ENCODE assay signal across 10 cellular contexts in genomic region chr9:93681316-93682154, GRCh38.
DNase-seq lines count a peak whose midpoint lies in the region; FAIRE-seq and TF ChIP-seq lines count a peak whose summit lies in the region.
"Had no signal": no experiment of that assay in that cellular context is flagged by ENCODE, and none has a peak within 500 bp of the region (broad histone marks: within the 10 kb centered on the region; RNA-seq: fewer than 3 reads in every experiment).

No MANE protein-coding gene starts in this region.

- H3K9me3 Mint-ChIP-seq in activated CD4-positive, alpha-beta T cell treated with anti-CD3 and anti-CD28 coated beads, Interleukin-2, amount 10 ng/mL, durations not matched to agents 7 days and 5 days = no peaks in the 10 kb centered on the region
- H3K9me3 Mint-ChIP-seq in activated CD4-positive, alpha-beta T cell treated with anti-CD3 and anti-CD28 coated beads, Interleukin-2, amount 10 ng/mL, durations not matched to agents 24 days and 14 days = no peaks in the 10 kb centered on the region
- peaks cover 2% of the 10 kb centered on the region for H3K9me3 Mint-ChIP-seq in activated CD4-positive, alpha-beta memory T cell treated with anti-CD3 and anti-CD28 coated beads, Interleukin-2, amount 10 ng/mL, durations not matched to agents 7 days and 5 days

- peaks cover 2% of the 10 kb centered on the region for H3K27me3 Mint-ChIP-seq in activated CD4-positive, alpha-beta T cell treated with anti-CD3 and anti-CD28 coated beads, Interleukin-2, amount 10 ng/mL, durations not matched to agents 7 days and 5 days
- no peaks in the 10 kb centered on the region for H3K27me3 Mint-ChIP-seq in activated CD4-positive, alpha-beta T cell treated with anti-CD3 and anti-CD28 coated beads, Interleukin-2, amount 10 ng/mL, durations not matched to agents 24 days and 14 days
- no peaks in the 10 kb centered on the region for H3K27me3 Mint-ChIP-seq in activated CD4-positive, alpha-beta memory T cell treated with anti-CD3 and anti-CD28 coated beads, Interleukin-2, amount 10 ng/mL, durations not matched to agents 7 days and 5 days

- POLR2A ChIA-PET in activated CD4-positive, alpha-beta T cell treated with anti-CD3 and anti-CD28 coated beads, Interleukin-2, amount 10 ng/mL, durations not matched to agents 7 days and 5 days (lab: Charles Lee) = no interaction called here
- POLR2A ChIA-PET in activated CD4-positive, alpha-beta memory T cell treated with anti-CD3 and anti-CD28 coated beads, Interleukin-2, amount 10 ng/mL, durations not matched to agents 7 days and 5 days (lab: Charles Lee) = interaction anchor here (0.8 kb wide), 1 partner anchor 282 kb away, joined by 3 read pairs; no protein-coding TSS in a partner anchor

- intact Hi-C loops in activated CD4-positive, alpha-beta T cell treated with anti-CD3 and anti-CD28 coated beads, Interleukin-2, amount 10 ng/mL, durations not matched to agents 24 days and 14 days (cut with micrococcal nuclease) = loop anchor here (1.0 kb wide), 1 partner anchor 282 kb away; no protein-coding TSS in a partner anchor
- intact Hi-C loops in kidney (cut with DNase I) = loop anchor here (10.0 kb wide), 1 partner anchor 283 kb away; no protein-coding TSS in a partner anchor
- intact Hi-C loops in stomach (cut with DNase I; ENCODE audit: low total_unique reads) = loop anchor here (5.0 kb wide), 1 partner anchor 271 kb away; no protein-coding TSS in a partner anchor

- H3K36me3 Mint-ChIP-seq in activated CD4-positive, alpha-beta T cell treated with anti-CD3 and anti-CD28 coated beads, Interleukin-2, amount 10 ng/mL, durations not matched to agents 7 days and 5 days (ENCODE audit: low read depth) = no peaks in the 10 kb centered on the region
- peaks cover 5% of the 10 kb centered on the region for H3K36me3 Mint-ChIP-seq in activated CD4-positive, alpha-beta T cell treated with anti-CD3 and anti-CD28 coated beads, Interleukin-2, amount 10 ng/mL, durations not matched to agents 24 days and 14 days (ENCODE audit: low read depth)
- no peaks in the 10 kb centered on the region for H3K36me3 Mint-ChIP-seq in activated CD4-positive, alpha-beta memory T cell treated with anti-CD3 and anti-CD28 coated beads, Interleukin-2, amount 10 ng/mL, durations not matched to agents 7 days and 5 days (ENCODE audit: low read depth)

- TF ChIP-seq CTCF in kidney (IDR thresholded peaks at IDR 0.05; ENCODE audit: borderline replicate concordance, extremely low read depth, insufficient read depth) (no peak), stomach (IDR thresholded peaks at IDR 0.05) (no peak)

- FAIRE-seq in kidney (lab: Jason Lieb, UNC) = no peak

- WGBS in stomach, 5 donors = 40 to 52% (median 45%) methylated on average over 10 to 23 of the region's 23 CpGs

- H3K9me3 ChIP-seq in kidney (ENCODE audit: control insufficient read depth in 1 of 2, low read length in 2 of 2) (no peaks in the 10 kb centered on the region), stomach (no peaks in the 10 kb centered on the region)

- peak; percentile 5 for DNase-seq in activated CD4-positive, alpha-beta T cell treated with anti-CD3 and anti-CD28 coated beads, Interleukin-2, amount 10 ng/mL, durations not matched to agents 7 days and 5 days
- DNase-seq in activated CD4-positive, alpha-beta T cell treated with anti-CD3 and anti-CD28 coated beads, Interleukin-2, amount 10 ng/mL, durations not matched to agents 24 days and 14 days = no peak
- DNase-seq in activated CD4-positive, alpha-beta memory T cell treated with anti-CD3 and anti-CD28 coated beads, Interleukin-2, amount 10 ng/mL, durations not matched to agents 7 days and 5 days = peak; percentile 5
- DNase-seq in kidney (peak; percentile 65), stomach (peak; percentile 26), substantia nigra (lab: John Stamatoyannopoulos, UW) (no peak), COLO829 (ENCODE audit: low spot score) (no peak), OCI-M2 (lab: John Stamatoyannopoulos, UW; ENCODE audit: unreplicated experiment) (no peak)
- DNase-seq: NCI-H1694 had no signal

- no peaks in the 10 kb centered on the region for H3K4me1 Mint-ChIP-seq in activated CD4-positive, alpha-beta T cell treated with anti-CD3 and anti-CD28 coated beads, Interleukin-2, amount 10 ng/mL, durations not matched to agents 7 days and 5 days
- peaks cover 3% of the 10 kb centered on the region for H3K4me1 Mint-ChIP-seq in activated CD4-positive, alpha-beta T cell treated with anti-CD3 and anti-CD28 coated beads, Interleukin-2, amount 10 ng/mL, durations not matched to agents 24 days and 14 days
- H3K4me1 Mint-ChIP-seq in activated CD4-positive, alpha-beta memory T cell treated with anti-CD3 and anti-CD28 coated beads, Interleukin-2, amount 10 ng/mL, durations not matched to agents 7 days and 5 days = no peaks in the 10 kb centered on the region
- H3K4me1 Mint-ChIP-seq: nephron had no signal

- H3K36me3 ChIP-seq in kidney (ENCODE audit: control insufficient read depth in 1 of 2, insufficient read depth in 2 of 2, low read length in 2 of 2) (peaks cover 3 to 6% of the 10 kb centered on the region in 2 donors), stomach (peaks cover 14 to 32% (median 29%) of the 10 kb centered on the region in 4 donors)

- no peak for TF ChIP-seq EP300 in stomach (IDR thresholded peaks at IDR 0.05)

- no peak overlapping the region for H3K27ac Mint-ChIP-seq in activated CD4-positive, alpha-beta T cell treated with anti-CD3 and anti-CD28 coated beads, Interleukin-2, amount 10 ng/mL, durations not matched to agents 7 days and 5 days
- no peak overlapping the region for H3K27ac Mint-ChIP-seq in activated CD4-positive, alpha-beta T cell treated with anti-CD3 and anti-CD28 coated beads, Interleukin-2, amount 10 ng/mL, durations not matched to agents 24 days and 14 days
- no peak overlapping the region for H3K27ac Mint-ChIP-seq in activated CD4-positive, alpha-beta memory T cell treated with anti-CD3 and anti-CD28 coated beads, Interleukin-2, amount 10 ng/mL, durations not matched to agents 7 days and 5 days
- H3K27ac Mint-ChIP-seq: nephron had no signal

- H3K27ac ChIP-seq in kidney (ENCODE audit: low read depth in 2 of 2, low read length in 2 of 2) (no peak overlapping the region), stomach (no peak overlapping the region), substantia nigra (ENCODE audit: low read depth, low read length, poor library complexity, severe bottlenecking) (no peak overlapping the region)

- H3K4me3 Mint-ChIP-seq in activated CD4-positive, alpha-beta T cell treated with anti-CD3 and anti-CD28 coated beads, Interleukin-2, amount 10 ng/mL, durations not matched to agents 7 days and 5 days = no peak overlapping the region
- no peak overlapping the region for H3K4me3 Mint-ChIP-seq in activated CD4-positive, alpha-beta T cell treated with anti-CD3 and anti-CD28 coated beads, Interleukin-2, amount 10 ng/mL, durations not matched to agents 24 days and 14 days
- H3K4me3 Mint-ChIP-seq in activated CD4-positive, alpha-beta memory T cell treated with anti-CD3 and anti-CD28 coated beads, Interleukin-2, amount 10 ng/mL, durations not matched to agents 7 days and 5 days = no peak overlapping the region
- H3K4me3 Mint-ChIP-seq: nephron had no signal

- no peaks in the 10 kb centered on the region for H3K27me3 ChIP-seq in stomach

- CTCF ChIA-PET in activated CD4-positive, alpha-beta T cell treated with anti-CD3 and anti-CD28 coated beads, Interleukin-2, amount 10 ng/mL, durations not matched to agents 7 days and 5 days (lab: Charles Lee) = interaction anchor here (0.9 to 1.5 kb wide), 5 partner anchors 8 to 321 kb away, joined by 3 to 6 read pairs (median 4); no protein-coding TSS in a partner anchor
- CTCF ChIA-PET in activated CD4-positive, alpha-beta memory T cell treated with anti-CD3 and anti-CD28 coated beads, Interleukin-2, amount 10 ng/mL, durations not matched to agents 7 days and 5 days (lab: Charles Lee) = interaction anchor here (1.4 to 4.5 kb wide), 3 partner anchors 132 to 282 kb away, joined by 3 to 26 read pairs (median 7); no protein-coding TSS in a partner anchor

- H3K9ac ChIP-seq in kidney (ENCODE audit: low read length in 2 of 2) = no peak overlapping the region

- H3K4me3 ChIP-seq in kidney (ENCODE audit: low read length in 2 of 2) (no peak overlapping the region), stomach (no peak overlapping the region)

- no peak for TF ChIP-seq POLR2A in stomach (IDR thresholded peaks at IDR 0.05)

- H3K4me1 ChIP-seq in kidney (ENCODE audit: control insufficient read depth in 1 of 2, insufficient read depth in 1 of 2, low read depth in 1 of 2, low read length in 2 of 2) (no peaks in the 10 kb centered on the region), stomach (peaks cover 0 to 51% (median 29%) of the 10 kb centered on the region in 4 donors)

Comparison
In these comparisons a context has a peak if more than half of its experiments do, and no peak if none do; other contexts are left out.
1. DNase-seq: peak in activated CD4-positive, alpha-beta T cell treated with anti-CD3 and anti-CD28 coated beads, Interleukin-2, amount 10 ng/mL, durations not matched to agents 7 days and 5 days (single experiment), activated CD4-positive, alpha-beta memory T cell treated with anti-CD3 and anti-CD28 coated beads, Interleukin-2, amount 10 ng/mL, durations not matched to agents 7 days and 5 days (single experiment), kidney (single experiment) and stomach (single experiment); none in activated CD4-positive, alpha-beta T cell treated with anti-CD3 and anti-CD28 coated beads, Interleukin-2, amount 10 ng/mL, durations not matched to agents 24 days and 14 days (single experiment), substantia nigra (0 of 49), COLO829 (single experiment) and OCI-M2 (single experiment).